Comparison of ENCODE assay signal across 10 cellular contexts in genomic region chr17:9982159-9982558, GRCh38.
A peak's percentile ranks its signal among the peaks of the same experiment; 100 is the strongest.
DNase-seq lines count a peak whose midpoint lies in the region; FAIRE-seq and TF ChIP-seq lines count a peak whose summit lies in the region.
"Had no signal": no experiment of that assay in that cellular context is flagged by ENCODE, and none has a peak within 500 bp of the region (broad histone marks: within the 10 kb centered on the region; RNA-seq: fewer than 3 reads in every experiment).

No MANE protein-coding gene starts in this region.

- DNase-seq in GM12864 (ENCODE audit: low read depth): no peak
- DNase-seq in MM.1S: no peak
- peak in 1 of 2 donors; percentile 57 for DNase-seq in trophoblast cell
- DNase-seq in NCI-H2171 treated with DMSO at 0.1 percent for 48 hours (lab: John Stamatoyannopoulos, UW): no peak
- DNase-seq in NCI-H2081 treated with DMSO at 0.1 percent for 48 hours (lab: John Stamatoyannopoulos, UW): no peak
- no peak for DNase-seq in HTR-8/SVneo (ENCODE audit: insufficient read length, low spot score)
- DNase-seq: activated CD4-positive, alpha-beta T cell treated with anti-CD3 and anti-CD28 coated beads, Interleukin-2, amount 10 ng/mL, durations not matched to agents 7 days and 5 days; NCI-H69 had no signal

- peaks cover 46% of the 10 kb centered on the region for H3K36me3 Mint-ChIP-seq in dendritic cell treated with granulocyte-macrophage colony-stimulating factor and Interleukin-4, amounts not matched to agents 40 ng/mL and 50 ng/mL, for 4 days (ENCODE audit: low read depth)

- no peak overlapping the region for H3K23ac ChIP-seq in trophoblast cell (ENCODE audit: low read length)

- no peaks in the 10 kb centered on the region for H4K20me1 ChIP-seq in MM.1S (ENCODE audit: insufficient read depth, low read length)

- H3K9ac ChIP-seq in MM.1S (ENCODE audit: low read length): no peak overlapping the region
- no peak overlapping the region for H3K9ac ChIP-seq in trophoblast cell (ENCODE audit: low read length)

- no peak overlapping the region for H4K8ac ChIP-seq in trophoblast cell (ENCODE audit: low read depth, low read length)

- H3K79me2 ChIP-seq in MM.1S (ENCODE audit: low read length) (no peaks in the 10 kb centered on the region), trophoblast cell (ENCODE audit: control insufficient read depth, insufficient read depth, low read length, poor library complexity) (no peaks in the 10 kb centered on the region)

- H4K12ac ChIP-seq in trophoblast cell (ENCODE audit: low read depth, low read length): no peak overlapping the region

- no peak overlapping the region for H3K4ac ChIP-seq in trophoblast cell (ENCODE audit: low read depth, low read length)

- intact Hi-C loops in dendritic cell treated with granulocyte-macrophage colony-stimulating factor and Interleukin-4, amounts not matched to agents 40 ng/mL and 50 ng/mL, for 4 days (cut with micrococcal nuclease): no loop called here

- H3K4me1 Mint-ChIP-seq in dendritic cell treated with granulocyte-macrophage colony-stimulating factor and Interleukin-4, amounts not matched to agents 40 ng/mL and 50 ng/mL, for 4 days (ENCODE audit: low read depth): peaks cover 68% of the 10 kb centered on the region
- H3K4me1 Mint-ChIP-seq: activated CD4-positive, alpha-beta T cell treated with anti-CD3 and anti-CD28 coated beads, Interleukin-2, amount 10 ng/mL, durations not matched to agents 7 days and 5 days had no signal

- H3K4me2 ChIP-seq in MM.1S (ENCODE audit: low read depth, low read length) (no peak overlapping the region), trophoblast cell (ENCODE audit: low read length) (no peak overlapping the region)

- peak; percentile 55 for TF ChIP-seq CTCF in GM12864 (IDR thresholded peaks at IDR 0.05; ENCODE audit: low read depth, low read length, missing control alignments)
- peak; percentile 7; the same call in 1 of the 2 replicates for TF ChIP-seq CTCF in MM.1S (IDR thresholded peaks at IDR 0.05; ENCODE audit: low read length)

- no peak for FAIRE-seq in HTR-8/SVneo (lab: Jason Lieb, UNC)

- H3K4me3 ChIP-seq in GM12864 (ENCODE audit: low read depth, low read length) (no peak overlapping the region), MM.1S (ENCODE audit: low read length) (no peak overlapping the region), trophoblast cell (ENCODE audit: low read depth, low read length) (no peak overlapping the region)
- H3K4me3 ChIP-seq: ascending aorta had no signal

- H3K14ac ChIP-seq in trophoblast cell (ENCODE audit: low read length): no peak overlapping the region

- no peaks in the 10 kb centered on the region for H3F3A ChIP-seq in MM.1S (ENCODE audit: insufficient read depth, low read length)

- no peaks in the 10 kb centered on the region for H3K27me3 Mint-ChIP-seq in dendritic cell treated with granulocyte-macrophage colony-stimulating factor and Interleukin-4, amounts not matched to agents 40 ng/mL and 50 ng/mL, for 4 days
- H3K27me3 Mint-ChIP-seq: activated CD4-positive, alpha-beta T cell treated with anti-CD3 and anti-CD28 coated beads, Interleukin-2, amount 10 ng/mL, durations not matched to agents 7 days and 5 days had no signal

- no peak overlapping the region for H2AK5ac ChIP-seq in trophoblast cell (ENCODE audit: low read length)

- H3K27ac ChIP-seq in MM.1S (ENCODE audit: low read length) (no peak overlapping the region), trophoblast cell (ENCODE audit: low read depth, low read length) (no peak overlapping the region)
- H3K27ac ChIP-seq: ascending aorta had no signal

- no peak overlapping the region for H4K91ac ChIP-seq in trophoblast cell (ENCODE audit: low read depth, low read length)

- H3K4me3 Mint-ChIP-seq in dendritic cell treated with granulocyte-macrophage colony-stimulating factor and Interleukin-4, amounts not matched to agents 40 ng/mL and 50 ng/mL, for 4 days: no peak overlapping the region
- H3K4me3 Mint-ChIP-seq: activated CD4-positive, alpha-beta T cell treated with anti-CD3 and anti-CD28 coated beads, Interleukin-2, amount 10 ng/mL, durations not matched to agents 7 days and 5 days had no signal

- no peaks in the 10 kb centered on the region for H3K9me2 ChIP-seq in MM.1S (replicated peaks; ENCODE audit: insufficient read depth, low read length)

- peaks cover 2% of the 10 kb centered on the region for H3K79me1 ChIP-seq in trophoblast cell (ENCODE audit: low read length)

- H3K4me1 ChIP-seq in MM.1S (ENCODE audit: low read length) (no peaks in the 10 kb centered on the region), trophoblast cell (ENCODE audit: control insufficient read depth in 1 of 2, insufficient read depth in 2 of 2, low read length in 2 of 2) (peaks cover 13 to 14% of the 10 kb centered on the region in 2 experiments)
- H3K4me1 ChIP-seq: ascending aorta had no signal

- no peaks in the 10 kb centered on the region for H3K27me3 ChIP-seq in MM.1S (replicated peaks; ENCODE audit: insufficient read depth, low read length)
- H3K27me3 ChIP-seq in trophoblast cell (ENCODE audit: insufficient read depth, low read length): no peaks in the 10 kb centered on the region
- H3K27me3 ChIP-seq: ascending aorta had no signal

- H2BK120ac ChIP-seq in trophoblast cell (ENCODE audit: insufficient read depth, low read length, poor library complexity): no peak overlapping the region

- H2BK12ac ChIP-seq in trophoblast cell (ENCODE audit: low read length): peak overlapping the region; percentile 23

- no CpG with 5 or more reads among the region's 3 CpGs for WGBS in trophoblast cell (ENCODE audit: extremely low coverage, insufficient coverage, insufficient read length)

- H3K18ac ChIP-seq in trophoblast cell (ENCODE audit: low read length): no peak overlapping the region

- H3K27ac Mint-ChIP-seq in dendritic cell treated with granulocyte-macrophage colony-stimulating factor and Interleukin-4, amounts not matched to agents 40 ng/mL and 50 ng/mL, for 4 days: peak overlapping the region; percentile 20
- H3K27ac Mint-ChIP-seq: activated CD4-positive, alpha-beta T cell treated with anti-CD3 and anti-CD28 coated beads, Interleukin-2, amount 10 ng/mL, durations not matched to agents 7 days and 5 days had no signal

- H2BK5ac ChIP-seq in trophoblast cell (ENCODE audit: low read depth, low read length, poor library complexity): no peak overlapping the region

- H3K9me3 Mint-ChIP-seq in dendritic cell treated with granulocyte-macrophage colony-stimulating factor and Interleukin-4, amounts not matched to agents 40 ng/mL and 50 ng/mL, for 4 days: no peaks in the 10 kb centered on the region
- H3K9me3 Mint-ChIP-seq: activated CD4-positive, alpha-beta T cell treated with anti-CD3 and anti-CD28 coated beads, Interleukin-2, amount 10 ng/mL, durations not matched to agents 7 days and 5 days had no signal

- H3K36me3 ChIP-seq in MM.1S (replicated peaks; ENCODE audit: insufficient read depth, low read length) (no peaks in the 10 kb centered on the region), trophoblast cell (ENCODE audit: control insufficient read depth in 1 of 2, insufficient read depth in 2 of 2, low read length in 2 of 2) (peaks cover 0 to 3% of the 10 kb centered on the region in 2 experiments)
- H3K36me3 ChIP-seq: ascending aorta had no signal

- no peak overlapping the region for H2AFZ ChIP-seq in MM.1S (ENCODE audit: low read length)
- no peak overlapping the region for H2AFZ ChIP-seq in trophoblast cell (ENCODE audit: insufficient read depth, low read length, poor library complexity)

- H3K9me3 ChIP-seq in MM.1S (replicated peaks; ENCODE audit: insufficient read depth, low read length) (no peaks in the 10 kb centered on the region), trophoblast cell (ENCODE audit: insufficient read depth, low read depth, low read length) (peaks cover 3% of the 10 kb centered on the region)
- H3K9me3 ChIP-seq: ascending aorta had no signal
